ENCODE assay signal across 11 cellular contexts in genomic region chr6:151387581-151387980, GRCh38. TPM values are rescaled to one million over a fixed set of nuclear protein-coding genes. Genes with fewer than 3 reads are reported as not detected.
DNase-seq lines count a peak whose midpoint lies in the region; ATAC-seq, FAIRE-seq and TF ChIP-seq lines count a peak whose summit lies in the region.
"Had no signal": no experiment of that assay in that cellular context is flagged by ENCODE, and none has a peak within 500 bp of the region (broad histone marks: within the 10 kb centered on the region; RNA-seq: fewer than 3 reads in every experiment).

No MANE protein-coding gene starts in this region.

- peaks cover 0 to 3% (median 0%) of the 10 kb centered on the region in 4 donors for H3K36me3 ChIP-seq in sigmoid colon
- H3K36me3 ChIP-seq: right atrium auricular region had no signal

- H3K4me3 ChIP-seq in fibroblast of mammary gland (ENCODE audit: control insufficient read depth, low read depth, low read length) (no peak overlapping the region), sigmoid colon (no peak overlapping the region)
- H3K4me3 ChIP-seq: right atrium auricular region had no signal

- no peaks in the 10 kb centered on the region for H3K27me3 Mint-ChIP-seq in T-helper 17 cell
- H3K27me3 Mint-ChIP-seq: central memory CD8-positive, alpha-beta T cell had no signal

- H3K9me3 ChIP-seq in T-helper 17 cell (ENCODE audit: control insufficient read depth, low read length, poor library complexity, severe bottlenecking) = no peaks in the 10 kb centered on the region
- no peaks in the 10 kb centered on the region for H3K9me3 ChIP-seq in sigmoid colon
- H3K9me3 ChIP-seq: right atrium auricular region had no signal

- TF ChIP-seq EP300 in sigmoid colon (IDR thresholded peaks at IDR 0.05) = no peak

- ATAC-seq in T-helper 17 cell = no peak

- H3K27ac Mint-ChIP-seq in T-helper 17 cell = peak overlapping the region; percentile 2

- H3K4me1 ChIP-seq in sigmoid colon = peaks cover 0 to 25% (median 13%) of the 10 kb centered on the region in 4 donors

- no peak for TF ChIP-seq POLR2A in sigmoid colon (IDR thresholded peaks at IDR 0.05)

- H3K27ac ChIP-seq in sigmoid colon = peak overlapping the region in 3 of 4 donors; percentile 100

- H3K4me1 Mint-ChIP-seq in T-helper 17 cell = peaks cover 30% of the 10 kb centered on the region

- H3K36me3 Mint-ChIP-seq in T-helper 17 cell (ENCODE audit: low read depth) = peaks cover 4% of the 10 kb centered on the region

- FAIRE-seq in G401.6 (lab: Jason Lieb, UNC) = peak; percentile 44

- H3K27me3 ChIP-seq in sigmoid colon = no peaks in the 10 kb centered on the region
- H3K27me3 ChIP-seq: right atrium auricular region had no signal

- intact Hi-C loops in sigmoid colon (cut with DNase I) = no loop called here

- WGBS in sigmoid colon, 2 donors = 94 to 95% methylated on average over 4 of the region's 4 CpGs

- TF ChIP-seq CTCF in fibroblast of mammary gland (conservative IDR thresholded peaks at IDR 0.05; ENCODE audit: control insufficient read depth, insufficient read depth, low read depth, low read length) = no peak
- TF ChIP-seq CTCF in sigmoid colon (IDR thresholded peaks at IDR 0.05) = no peak

- CTCF ChIA-PET in HEK293T (lab: Yijun Ruan, JAX) = no interaction called here

- no peak overlapping the region for H3K4me3 Mint-ChIP-seq in T-helper 17 cell
- H3K4me3 Mint-ChIP-seq: central memory CD8-positive, alpha-beta T cell had no signal

- POLR2A ChIA-PET in HEK293T (lab: Yijun Ruan, JAX) = no interaction called here

- no peak for DNase-seq in T-helper 17 cell
- DNase-seq in fibroblast of mammary gland (ENCODE audit: low read depth) = peak; percentile 56
- DNase-seq in sigmoid colon = no peak
- DNase-seq in NCI-H1092 (lab: John Stamatoyannopoulos, UW) = no peak
- no peak for DNase-seq in HEK293T (ENCODE audit: extremely low spot score)
- DNase-seq in NCI-H2029 treated with DMSO at 0.1 percent for 48 hours (lab: John Stamatoyannopoulos, UW) = no peak
- DNase-seq: foreskin melanocyte, NCI-H1694 treated with DMSO at 0.1 percent for 48 hours had no signal

TF ChIP-seq in HEK293T, 16 proteins besides CTCF, POLR2A, EP300 and RAD21:
- TF ChIP-seq FOXK2 (IDR thresholded peaks at IDR 0.05) (no peak), BHLHE40 (IDR thresholded peaks at IDR 0.05; ENCODE audit: borderline replicate concordance) (no peak), ZNF384 (IDR thresholded peaks at IDR 0.05) (no peak), ARNT (IDR thresholded peaks at IDR 0.05) (no peak), FOXA1 (IDR thresholded peaks at IDR 0.05) (no peak), HDGF (IDR thresholded peaks at IDR 0.05; ENCODE audit: borderline replicate concordance) (no peak), ELF4 (IDR thresholded peaks at IDR 0.05) (no peak), LEF1 (IDR thresholded peaks at IDR 0.05; ENCODE audit: borderline replicate concordance) (no peak), NFRKB (IDR thresholded peaks at IDR 0.05) (no peak), SP1 (IDR thresholded peaks at IDR 0.05) (no peak), FOXM1 (IDR thresholded peaks at IDR 0.05; ENCODE audit: borderline replicate concordance) (no peak), TARDBP (IDR thresholded peaks at IDR 0.05) (no peak), SUZ12 (IDR thresholded peaks at IDR 0.05) (no peak), L3MBTL2 (conservative IDR thresholded peaks at IDR 0.05) (no peak), CTBP1 (IDR thresholded peaks at IDR 0.05; ENCODE audit: borderline replicate concordance) (no peak)
- TF ChIP-seq, protein P1, sequence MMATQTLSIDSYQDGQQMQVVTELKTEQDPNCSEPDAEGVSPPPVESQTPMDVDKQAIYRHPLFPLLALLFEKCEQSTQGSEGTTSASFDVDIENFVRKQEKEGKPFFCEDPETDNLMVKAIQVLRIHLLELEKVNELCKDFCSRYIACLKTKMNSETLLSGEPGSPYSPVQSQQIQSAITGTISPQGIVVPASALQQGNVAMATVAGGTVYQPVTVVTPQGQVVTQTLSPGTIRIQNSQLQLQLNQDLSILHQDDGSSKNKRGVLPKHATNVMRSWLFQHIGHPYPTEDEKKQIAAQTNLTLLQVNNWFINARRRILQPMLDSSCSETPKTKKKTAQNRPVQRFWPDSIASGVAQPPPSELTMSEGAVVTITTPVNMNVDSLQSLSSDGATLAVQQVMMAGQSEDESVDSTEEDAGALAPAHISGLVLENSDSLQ (IDR thresholded peaks at IDR 0.05) = no peak

RNA-seq across cellular contexts. Expression of gene ZBTB2, which starts 3.8 kb away (rescaled TPM):
- total RNA-seq in T-helper 17 cell (10 to 100 TPM; 23.5 to 29.2 TPM), sigmoid colon (10 to 100 TPM in 1 of 4 donors, 1 to 10 TPM in 3; 8.6 to 11.5 (median 9.0) TPM)
- polyA plus RNA-seq in sigmoid colon = 1 to 10 TPM; 5.8 to 8.6 (median 7.8) TPM
